ENCODE assay signal across 23 cellular contexts in the genomic region with DNA sequence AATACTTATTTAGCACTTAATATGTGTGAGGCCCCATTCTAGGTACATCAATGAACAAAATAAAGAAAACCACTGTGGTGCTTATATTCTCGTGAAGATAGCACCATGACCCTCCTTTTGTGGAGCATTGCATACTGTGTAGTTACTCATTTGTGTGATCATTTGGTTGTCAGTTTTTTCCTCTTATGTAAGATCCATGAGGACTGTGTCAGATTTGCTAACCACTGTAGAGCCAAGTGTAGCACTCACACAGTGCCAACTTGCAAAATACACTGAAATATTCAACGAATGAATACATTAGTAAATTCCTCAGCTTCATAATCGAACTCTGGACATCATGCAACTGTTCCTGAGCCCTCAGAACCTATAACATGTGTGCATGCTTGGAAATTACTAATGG. TPM values are rescaled to one million over a fixed set of nuclear protein-coding genes. Genes with fewer than 3 reads are reported as not detected.
DNase-seq lines count a peak whose midpoint lies in the region; ATAC-seq and TF ChIP-seq lines count a peak whose summit lies in the region.
"Had no signal": no experiment of that assay in that cellular context is flagged by ENCODE, and none has a peak within 500 bp of the region (broad histone marks: within the 10 kb centered on the region; RNA-seq: fewer than 3 reads in every experiment).

No MANE protein-coding gene starts in this region.

- peak; percentile 16 for ATAC-seq in left lobe of liver
- ATAC-seq: GM12878 had no signal

- no peak overlapping the region for H3K27ac ChIP-seq in GM23248
- H3K27ac ChIP-seq: BLaER1 had no signal

- H3K9me3 ChIP-seq in GM23248 (ENCODE audit: low read depth) (no peaks in the 10 kb centered on the region), BE2C (no peaks in the 10 kb centered on the region)

- 15 to 17% methylated on average over 3 of the region's 3 CpGs for WGBS in GM23248 (ENCODE audit: low coverage in 1 of 2, low lambda C conversion rate in 2 of 2, missing lambda C conversion rate in 2 of 2), 2 experiments

- no peak for TF ChIP-seq CTCF in BE2C (IDR thresholded peaks at IDR 0.05; ENCODE audit: low read depth, low read length)

- no peaks in the 10 kb centered on the region for H4K20me1 ChIP-seq in GM23248 (ENCODE audit: insufficient read depth)
- H4K20me1 ChIP-seq: BLaER1 had no signal

- H3K9ac ChIP-seq in GM23248 = no peak overlapping the region
- H3K9ac ChIP-seq: BLaER1 had no signal

- H3K4me1 ChIP-seq in GM23248 (ENCODE audit: insufficient read depth) (no peaks in the 10 kb centered on the region), BE2C (no peaks in the 10 kb centered on the region)
- H3K4me1 ChIP-seq: BLaER1 had no signal

- DNase-seq in Ammon's horn (ENCODE audit: low spot score) (peak; percentile 13), GM23248 (peak; percentile 11), amniotic epithelial cell (ENCODE audit: low read depth) (peak; percentile 18), left lobe of liver (ENCODE audit: low spot score) (no peak), SIG-M5 (lab: John Stamatoyannopoulos, UW) (no peak), BE2C (no peak), KBM-7 (no peak)
- no peak for DNase-seq in stimulated activated naive CD4-positive, alpha-beta T cell (lab: John Stamatoyannopoulos, UW)
- DNase-seq: 8988T; ACHN; C1 segment of cervical spinal cord; CD4-positive, alpha-beta memory T cell; CD4-positive, CD25-positive, alpha-beta regulatory T cell; CD8-positive, alpha-beta memory T cell; COR-L47; DMS 273 treated with DMSO at 0.1 percent for 48 hours; DMS153; DMS53; DMS79; DND-41; GDM1 had no signal

- H3K9me2 ChIP-seq in GM23248 (ENCODE audit: insufficient read depth) = no peaks in the 10 kb centered on the region

- H3K4me2 ChIP-seq in GM23248 (ENCODE audit: unreplicated experiment) = no peak overlapping the region
- H3K4me2 ChIP-seq: BLaER1 had no signal

- in situ Hi-C loops in GM23248 (cut with MboI) (no loop called here), KBM-7 (cut with MboI; ENCODE audit: low pct_unique_long_range_greater_than_20kb, low sequenced_read_pairs) (no loop called here)

- H3K36me3 ChIP-seq in GM23248 (ENCODE audit: low read depth) = no peaks in the 10 kb centered on the region
- no peaks in the 10 kb centered on the region for H3K36me3 ChIP-seq in BE2C
- H3K36me3 ChIP-seq: BLaER1 had no signal

- no peaks in the 10 kb centered on the region for H3K27me3 ChIP-seq in GM23248 (replicated peaks; ENCODE audit: insufficient read depth)
- no peaks in the 10 kb centered on the region for H3K27me3 ChIP-seq in BE2C
- H3K27me3 ChIP-seq: BLaER1 had no signal

- H2AFZ ChIP-seq in GM23248 = no peak overlapping the region

- H3F3A ChIP-seq in GM23248 (ENCODE audit: insufficient read depth) = no peaks in the 10 kb centered on the region

- H3K4me3 ChIP-seq in GM23248 (no peak overlapping the region), BE2C (ENCODE audit: low read depth, low read length) (no peak overlapping the region)
- H3K4me3 ChIP-seq: BLaER1, GM12878 had no signal

- no peaks in the 10 kb centered on the region for H3K79me2 ChIP-seq in GM23248 (ENCODE audit: insufficient read depth)

RNA-seq across cellular contexts. Expression of a gene that starts 29.4 kb away (rescaled TPM):
- 82.5 and 101 TPM in 2 replicates for total RNA-seq in GM23248 (2014; rRNA removed; shearing (Covaris generic))
- 31.6 and 34.0 TPM in 2 replicates for polyA plus RNA-seq in GM23248 (2016; fragmentation: Nextera tagmentation; extraction: Ambion mirVana)
- total RNA-seq in left lobe of liver = 47.0 TPM
- polyA plus RNA-seq in BE2C (2012; ENCODE audit: insufficient read depth, insufficient read length, low read depth) = 23.2 TPM

Comparison
In these comparisons a context has a peak if more than half of its experiments do, and no peak if none do; other contexts are left out.
1. DNase-seq: peak in Ammon's horn (single experiment), GM23248 (single experiment) and amniotic epithelial cell (single experiment); none in left lobe of liver (single experiment), SIG-M5 (single experiment), BE2C (single experiment), KBM-7 (single experiment) and stimulated activated naive CD4-positive, alpha-beta T cell (0 of 6).